In genomic region chr6:43467265-43467664, GRCh38 we compare ENCODE assay signal across 1 cellular context. TPM values are rescaled to one million over a fixed set of nuclear protein-coding genes. Genes with fewer than 3 reads are reported as not detected.
"Had no signal": no experiment of that assay in that cellular context is flagged by ENCODE, and none has a peak within 500 bp of the region (broad histone marks: within the 10 kb centered on the region; RNA-seq: fewer than 3 reads in every experiment).

No MANE protein-coding gene starts in this region.

RNA-seq across cellular contexts. Expression of gene LRRC73, which starts 42.9 kb away (rescaled TPM):
- total RNA-seq: H7 had no signal
